15 cellular contexts compared by ENCODE assay signal in the genomic region with DNA sequence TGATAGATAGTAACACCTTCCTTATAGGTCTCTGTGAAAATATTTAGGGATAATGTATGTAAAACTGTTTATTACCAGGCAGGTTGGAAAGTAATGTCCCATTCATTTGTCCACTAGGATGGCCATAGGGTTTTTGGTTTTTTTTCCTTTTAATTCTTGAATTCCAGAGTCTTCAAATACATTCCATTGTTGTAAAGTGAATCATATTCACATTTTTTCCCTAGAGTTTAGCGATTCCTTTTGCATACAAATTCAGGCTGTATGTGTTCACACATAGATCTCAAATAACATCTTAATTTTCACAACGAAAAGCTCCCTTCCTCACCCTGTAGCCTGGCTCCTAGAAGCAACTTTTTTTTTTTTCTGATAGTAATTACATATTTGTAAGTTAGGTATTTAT. TPM values are rescaled to one million over a fixed set of nuclear protein-coding genes. Genes with fewer than 3 reads are reported as not detected.
"Had no signal": no experiment of that assay in that cellular context is flagged by ENCODE, and none has a peak within 500 bp of the region (broad histone marks: within the 10 kb centered on the region; RNA-seq: fewer than 3 reads in every experiment).

No MANE protein-coding gene starts in this region.

- ATAC-seq: left lobe of liver; mucosa of descending colon; natural killer cell; psoas muscle; sciatic nerve; stimulated activated naive B cell treated with anti-CD40 and anti-IgM and Interleukin-4, amounts not matched to agents 10 μg/mL and 1 μg/mL and 100 μg/mL, for 72 hours had no signal

- H3K9me3 ChIP-seq: mucosa of descending colon, psoas muscle, tibial nerve had no signal

- H3K4me3 ChIP-seq: coronary artery, mucosa of descending colon, psoas muscle, tibial nerve had no signal

- DNase-seq: activated naive CD8-positive, alpha-beta T cell treated with anti-CD3 and anti-CD28 coated beads for 36 hours; activated T-cell treated with anti-CD3 and anti-CD28 coated beads, Interleukin-2, amount 50 U/mL, for 1 hour; caudate nucleus; effector memory CD4-positive, alpha-beta T cell; natural killer cell; psoas muscle; stimulated activated naive B cell treated with anti-CD40 and anti-IgM and Interleukin-4, amounts not matched to agents 10 μg/mL and 1 μg/mL and 100 μg/mL, for 72 hours; T-helper 2 cell had no signal

- H3K27me3 ChIP-seq: tibial nerve had no signal

- H3K27ac ChIP-seq: psoas muscle, tibial nerve had no signal

RNA-seq across cellular contexts. Expression of a gene that starts 9.2 kb away (rescaled TPM):
- total RNA-seq: activated naive CD8-positive, alpha-beta T cell treated with anti-CD3 and anti-CD28 coated beads for 36 hours; left lobe of liver; mucosa of descending colon; natural killer cell; omental fat pad; psoas muscle; sciatic nerve; subcutaneous adipose tissue; tibial nerve had no signal
- polyA plus RNA-seq: psoas muscle had no signal

RNA-seq across cellular contexts. Expression of a gene that starts 18.6 kb away (rescaled TPM):
- total RNA-seq: activated naive CD8-positive, alpha-beta T cell treated with anti-CD3 and anti-CD28 coated beads for 36 hours; left lobe of liver; mucosa of descending colon; natural killer cell; omental fat pad; psoas muscle; sciatic nerve; subcutaneous adipose tissue; tibial nerve had no signal
- polyA plus RNA-seq: psoas muscle had no signal

RNA-seq across cellular contexts. Expression of a gene that starts 27.7 kb away (rescaled TPM):
- total RNA-seq: activated naive CD8-positive, alpha-beta T cell treated with anti-CD3 and anti-CD28 coated beads for 36 hours; left lobe of liver; mucosa of descending colon; natural killer cell; omental fat pad; psoas muscle; sciatic nerve; subcutaneous adipose tissue; tibial nerve had no signal
- polyA plus RNA-seq: psoas muscle had no signal

RNA-seq across cellular contexts. Expression of a gene that starts 37.3 kb away (rescaled TPM):
- total RNA-seq: activated naive CD8-positive, alpha-beta T cell treated with anti-CD3 and anti-CD28 coated beads for 36 hours; left lobe of liver; mucosa of descending colon; natural killer cell; omental fat pad; psoas muscle; sciatic nerve; subcutaneous adipose tissue; tibial nerve had no signal
- polyA plus RNA-seq: psoas muscle had no signal
